ENCODE assay signal across 10 cellular contexts in the genomic region with DNA sequence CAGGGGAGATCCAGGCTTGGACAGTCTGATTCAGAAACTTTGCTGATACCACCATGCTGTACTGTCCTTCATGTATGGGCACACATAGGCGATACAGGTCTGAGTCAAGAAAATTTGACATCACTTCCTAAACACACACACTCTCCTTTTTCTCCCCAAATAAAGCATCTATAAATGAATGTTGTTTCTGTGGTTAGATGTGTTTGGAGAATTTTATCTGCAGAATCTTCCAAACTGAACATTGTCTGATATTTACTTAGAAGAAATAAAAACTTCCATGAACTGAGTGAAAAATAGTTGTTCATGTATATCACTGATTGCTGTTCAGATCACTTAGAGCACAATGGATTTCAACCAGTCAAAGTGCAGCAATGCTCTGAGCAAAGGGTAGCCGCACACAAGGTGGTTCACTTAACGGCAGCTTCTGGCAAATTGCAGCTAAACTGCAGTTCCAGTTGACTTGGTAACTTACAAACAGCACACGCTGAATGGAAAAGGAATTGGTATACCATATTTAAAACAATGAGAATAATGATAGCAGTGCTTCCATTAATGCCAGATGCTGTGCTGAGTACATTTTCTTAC. TPM values are rescaled to one million over a fixed set of nuclear protein-coding genes. Genes with fewer than 3 reads are reported as not detected.
DNase-seq lines count a peak whose midpoint lies in the region; ATAC-seq lines count a peak whose summit lies in the region.
"Had no signal": no experiment of that assay in that cellular context is flagged by ENCODE, and none has a peak within 500 bp of the region (broad histone marks: within the 10 kb centered on the region; RNA-seq: fewer than 3 reads in every experiment).

No MANE protein-coding gene starts in this region.

- no peak overlapping the region for H3K9ac ChIP-seq in GM23248

- H3K27me3 ChIP-seq in GM23248 (replicated peaks; ENCODE audit: insufficient read depth), result no peaks in the 10 kb centered on the region

- ATAC-seq in GM18868 (IDR thresholded peaks at IDR 0.05; ENCODE audit: unreplicated experiment) (peak; percentile 19), GM21515 (IDR thresholded peaks at IDR 0.05; ENCODE audit: unreplicated experiment) (peak; percentile 15), HG03175 (IDR thresholded peaks at IDR 0.05; ENCODE audit: unreplicated experiment) (peak; percentile 30)

- H3K4me1 ChIP-seq in GM23248 (ENCODE audit: insufficient read depth), result peaks cover 40% of the 10 kb centered on the region

- H4K20me1 ChIP-seq in GM23248 (ENCODE audit: insufficient read depth), result no peaks in the 10 kb centered on the region

- DNase-seq in fibroblast of peridontal ligament (ENCODE audit: extremely low read depth) (peak; percentile 41), NCI-H524 treated with DMSO at 0.1 percent for 48 hours (lab: John Stamatoyannopoulos, UW) (no peak), GM23248 (no peak), MV-4-11 (lab: John Stamatoyannopoulos, UW) (no peak)
- DNase-seq: activated CD4-positive, CD25-positive, alpha-beta regulatory T cell treated with anti-CD3 and anti-CD28 coated beads, Interleukin-2, amount 50 U/mL, for 72 hours; mammary epithelial cell had no signal

- in situ Hi-C loops in GM23248 (cut with MboI), result no loop called here

- H3K79me2 ChIP-seq in GM23248 (ENCODE audit: insufficient read depth), result no peaks in the 10 kb centered on the region

- H3K9me3 ChIP-seq in GM23248 (ENCODE audit: low read depth), result no peaks in the 10 kb centered on the region

- no peak overlapping the region for H3K4me2 ChIP-seq in GM23248 (ENCODE audit: unreplicated experiment)
- H3K4me2 ChIP-seq: smooth muscle cell had no signal

- 97% methylated on average over 4 of the region's 4 CpGs for WGBS in GM23248 (ENCODE audit: low coverage in 1 of 2, low lambda C conversion rate in 2 of 2, missing lambda C conversion rate in 2 of 2), 2 experiments

- no peaks in the 10 kb centered on the region for H3K36me3 ChIP-seq in GM23248 (ENCODE audit: low read depth)

- H3K27ac ChIP-seq in GM23248, result no peak overlapping the region

- no peaks in the 10 kb centered on the region for H3K9me2 ChIP-seq in GM23248 (ENCODE audit: insufficient read depth)

- no peak overlapping the region for H3K4me3 ChIP-seq in GM23248
- H3K4me3 ChIP-seq: smooth muscle cell had no signal

- H3F3A ChIP-seq in GM23248 (ENCODE audit: insufficient read depth), result peaks cover 29% of the 10 kb centered on the region

- H2AFZ ChIP-seq in GM23248, result no peak overlapping the region

RNA-seq across cellular contexts. Expression of a gene that starts 10.0 kb away (rescaled TPM):
- 144 and 150 TPM in 2 replicates for total RNA-seq in GM23248 (2014; rRNA removed; shearing (Covaris generic))
- 14.0 and 16.5 TPM in 2 replicates for polyA plus RNA-seq in GM23248 (2016; fragmentation: Nextera tagmentation; extraction: Ambion mirVana)
